In the genomic region with DNA sequence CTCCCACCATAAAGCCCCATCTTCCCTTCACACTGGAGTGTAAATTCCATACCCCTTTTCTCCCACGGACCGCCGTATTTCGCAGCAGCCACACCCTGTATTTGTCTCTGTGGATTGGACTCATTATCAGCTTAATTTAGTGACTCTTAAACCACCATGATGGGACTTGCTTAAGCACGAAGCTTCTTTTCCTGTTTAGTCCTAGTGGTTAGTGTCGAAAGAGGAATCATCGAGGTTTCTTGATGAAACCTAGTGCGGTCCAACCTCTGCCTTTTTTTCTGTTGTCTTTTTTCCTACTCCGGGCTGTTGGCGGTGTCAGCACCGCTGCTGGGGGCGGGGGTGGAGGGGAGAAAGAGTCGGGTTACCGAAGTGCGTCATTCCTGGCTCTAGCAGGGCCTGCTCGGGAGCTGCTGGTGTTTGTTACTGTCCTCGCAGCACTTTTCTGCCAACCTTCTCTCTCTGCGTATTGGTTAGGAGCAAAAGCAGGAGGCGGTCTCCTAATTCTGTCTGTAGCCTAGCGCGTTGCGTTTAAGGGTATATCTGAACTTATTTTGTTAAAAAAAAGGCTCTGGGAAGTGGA, we compare ENCODE assay signal across 8 cellular contexts. TPM values are rescaled to one million over a fixed set of nuclear protein-coding genes. Genes with fewer than 3 reads are reported as not detected.
DNase-seq lines count a peak whose midpoint lies in the region; ATAC-seq and TF ChIP-seq lines count a peak whose summit lies in the region.

No MANE protein-coding gene starts in this region.

- peak overlapping the region; percentile 73 for H3K4me3 ChIP-seq in GM12865 (ENCODE audit: low read depth, low read length)
- H3K4me3 ChIP-seq in cardiac muscle cell = peak overlapping the region; percentile 48
- peak overlapping the region; percentile 70 for H3K4me3 ChIP-seq in trophoblast cell (ENCODE audit: low read depth, low read length)

- no CpG with 5 or more reads among the region's 22 CpGs for WGBS in trophoblast cell (ENCODE audit: extremely low coverage, insufficient coverage, insufficient read length)

- peak overlapping the region; percentile 52 for H3K9ac ChIP-seq in trophoblast cell (ENCODE audit: low read length)

- peak overlapping the region; percentile 91 for H3K4me3 Mint-ChIP-seq in activated naive CD8-positive, alpha-beta T cell treated with anti-CD3 and anti-CD28 coated beads, Interleukin-2, amount 50 U/mL, for 24 hours
- peak overlapping the region; percentile 93 for H3K4me3 Mint-ChIP-seq in type B pancreatic cell

- peaks cover 4% of the 10 kb centered on the region for H3K27me3 Mint-ChIP-seq in activated naive CD8-positive, alpha-beta T cell treated with anti-CD3 and anti-CD28 coated beads, Interleukin-2, amount 50 U/mL, for 24 hours
- peaks cover 3% of the 10 kb centered on the region for H3K27me3 Mint-ChIP-seq in type B pancreatic cell

- H3K23ac ChIP-seq in trophoblast cell (ENCODE audit: low read length) = no peak overlapping the region

- H2BK120ac ChIP-seq in trophoblast cell (ENCODE audit: insufficient read depth, low read length, poor library complexity) = no peak overlapping the region

- H3K9me3 ChIP-seq in cardiac muscle cell (ENCODE audit: low read depth) = no peaks in the 10 kb centered on the region
- no peaks in the 10 kb centered on the region for H3K9me3 ChIP-seq in trophoblast cell (ENCODE audit: insufficient read depth, low read depth, low read length)

- no peak overlapping the region for H4K8ac ChIP-seq in trophoblast cell (ENCODE audit: low read depth, low read length)

- peak overlapping the region; percentile 100 for H3K27ac ChIP-seq in cardiac muscle cell
- H3K27ac ChIP-seq in trophoblast cell (ENCODE audit: low read depth, low read length) = peak overlapping the region; percentile 91

- peak overlapping the region; percentile 61 for H2BK5ac ChIP-seq in trophoblast cell (ENCODE audit: low read depth, low read length, poor library complexity)

- peak; percentile 63 for ATAC-seq in HG02798 (IDR thresholded peaks at IDR 0.05; ENCODE audit: poor library complexity, unreplicated experiment)
- peak; percentile 84 for ATAC-seq in activated naive CD8-positive, alpha-beta T cell treated with anti-CD3 and anti-CD28 coated beads, Interleukin-2, amount 50 U/mL, for 24 hours

- peak overlapping the region; percentile 76 for H4K91ac ChIP-seq in trophoblast cell (ENCODE audit: low read depth, low read length)

- H3K4me1 ChIP-seq in cardiac muscle cell (ENCODE audit: low read depth) (peaks cover 13% of the 10 kb centered on the region), trophoblast cell (ENCODE audit: control insufficient read depth in 1 of 2, insufficient read depth in 2 of 2, low read length in 2 of 2) (no peaks in the 10 kb centered on the region)

- DNase-seq in GM12865 (ENCODE audit: low read depth) = peak; percentile 92
- DNase-seq in NCI-H1417 treated with DMSO at 0.1 percent for 48 hours (lab: John Stamatoyannopoulos, UW) = peak; percentile 32
- peak; percentile 48 to 84 for DNase-seq in SW 1271 (lab: John Stamatoyannopoulos, UW)
- DNase-seq in activated naive CD8-positive, alpha-beta T cell treated with anti-CD3 and anti-CD28 coated beads, Interleukin-2, amount 50 U/mL, for 24 hours = peak; percentile 79
- DNase-seq in cardiac muscle cell (ENCODE audit: low read depth in 1 of 2, low spot score in 1 of 2) = peak; percentile 90 to 97
- peak; percentile 80 to 81 for DNase-seq in trophoblast cell
- peak; percentile 83 for DNase-seq in type B pancreatic cell (ENCODE audit: extremely low spot score, unreplicated experiment)

- no peak overlapping the region for H3K4ac ChIP-seq in trophoblast cell (ENCODE audit: low read depth, low read length)

- no peak overlapping the region for H2AK5ac ChIP-seq in trophoblast cell (ENCODE audit: low read length)

- H3K79me2 ChIP-seq in trophoblast cell (ENCODE audit: control insufficient read depth, insufficient read depth, low read length, poor library complexity) = peaks cover 11% of the 10 kb centered on the region

- peaks cover 18% of the 10 kb centered on the region for H3K79me1 ChIP-seq in trophoblast cell (ENCODE audit: low read length)

- H3K4me2 ChIP-seq in trophoblast cell (ENCODE audit: low read length) = peak overlapping the region; percentile 84

- peaks cover 14% of the 10 kb centered on the region for H3K36me3 Mint-ChIP-seq in activated naive CD8-positive, alpha-beta T cell treated with anti-CD3 and anti-CD28 coated beads, Interleukin-2, amount 50 U/mL, for 24 hours (ENCODE audit: low read depth)
- H3K36me3 Mint-ChIP-seq in type B pancreatic cell = peaks cover 5% of the 10 kb centered on the region

- peak overlapping the region; percentile 34 for H3K14ac ChIP-seq in trophoblast cell (ENCODE audit: low read length)

- H2BK12ac ChIP-seq in trophoblast cell (ENCODE audit: low read length) = no peak overlapping the region

- no peak for TF ChIP-seq CTCF in GM12865 (IDR thresholded peaks at IDR 0.05; ENCODE audit: insufficient read depth, low read depth, low read length, missing control alignments)
- TF ChIP-seq CTCF in cardiac muscle cell (IDR thresholded peaks at IDR 0.05; ENCODE audit: low read depth, low read length) = no peak
- no peak for TF ChIP-seq CTCF in type B pancreatic cell (conservative IDR thresholded peaks at IDR 0.05)

- no peaks in the 10 kb centered on the region for H3K9me3 Mint-ChIP-seq in activated naive CD8-positive, alpha-beta T cell treated with anti-CD3 and anti-CD28 coated beads, Interleukin-2, amount 50 U/mL, for 24 hours
- no peaks in the 10 kb centered on the region for H3K9me3 Mint-ChIP-seq in type B pancreatic cell

- H2AFZ ChIP-seq in trophoblast cell (ENCODE audit: insufficient read depth, low read length, poor library complexity) = no peak overlapping the region

- H3K27me3 ChIP-seq in cardiac muscle cell = no peaks in the 10 kb centered on the region
- H3K27me3 ChIP-seq in trophoblast cell (ENCODE audit: insufficient read depth, low read length) = no peaks in the 10 kb centered on the region

- H3K27ac Mint-ChIP-seq in activated naive CD8-positive, alpha-beta T cell treated with anti-CD3 and anti-CD28 coated beads, Interleukin-2, amount 50 U/mL, for 24 hours = peak overlapping the region; percentile 97
- H3K27ac Mint-ChIP-seq in type B pancreatic cell = peak overlapping the region; percentile 99

- H3K36me3 ChIP-seq in cardiac muscle cell (no peaks in the 10 kb centered on the region), trophoblast cell (ENCODE audit: control insufficient read depth in 1 of 2, insufficient read depth in 2 of 2, low read length in 2 of 2) (no peaks in the 10 kb centered on the region)

- H4K12ac ChIP-seq in trophoblast cell (ENCODE audit: low read depth, low read length) = no peak overlapping the region

- no peak overlapping the region for H3K18ac ChIP-seq in trophoblast cell (ENCODE audit: low read length)

- H3K4me1 Mint-ChIP-seq in activated naive CD8-positive, alpha-beta T cell treated with anti-CD3 and anti-CD28 coated beads, Interleukin-2, amount 50 U/mL, for 24 hours = peaks cover 44% of the 10 kb centered on the region
- peaks cover 7% of the 10 kb centered on the region for H3K4me1 Mint-ChIP-seq in type B pancreatic cell (ENCODE audit: unreplicated experiment)

RNA-seq across cellular contexts. Expression of gene STAG2, which starts 1.4 kb away (rescaled TPM):
- total RNA-seq in cardiac muscle cell (43.8 and 70.6 TPM in 2 replicates), type B pancreatic cell (ENCODE audit: low replicate concordance) (62.5 and 89.5 TPM in 2 replicates)
- 18.2 and 25.3 TPM in 2 replicates for polyA plus RNA-seq in cardiac muscle cell
- 42.8 and 42.9 TPM in 2 replicates for polyA plus RNA-seq in trophoblast cell (2013)

Comparison
In these comparisons a context has a peak if more than half of its experiments do, and no peak if none do; other contexts are left out.
1. Peak in every context shown above with its lines: DNase-seq, ATAC-seq, H3K4me3 ChIP-seq and H3K27ac ChIP-seq.
2. DNase-seq: peak in every context shown above with its lines; median percentile 94 in cardiac muscle cell; 92 in GM12865; 83 in type B pancreatic cell; 80 in trophoblast cell; 79 in activated naive CD8-positive, alpha-beta T cell treated with anti-CD3 and anti-CD28 coated beads, Interleukin-2, amount 50 U/mL, for 24 hours; 66 in SW 1271; 32 in NCI-H1417 treated with DMSO at 0.1 percent for 48 hours.